17 cellular contexts compared by ENCODE assay signal in the genomic region with DNA sequence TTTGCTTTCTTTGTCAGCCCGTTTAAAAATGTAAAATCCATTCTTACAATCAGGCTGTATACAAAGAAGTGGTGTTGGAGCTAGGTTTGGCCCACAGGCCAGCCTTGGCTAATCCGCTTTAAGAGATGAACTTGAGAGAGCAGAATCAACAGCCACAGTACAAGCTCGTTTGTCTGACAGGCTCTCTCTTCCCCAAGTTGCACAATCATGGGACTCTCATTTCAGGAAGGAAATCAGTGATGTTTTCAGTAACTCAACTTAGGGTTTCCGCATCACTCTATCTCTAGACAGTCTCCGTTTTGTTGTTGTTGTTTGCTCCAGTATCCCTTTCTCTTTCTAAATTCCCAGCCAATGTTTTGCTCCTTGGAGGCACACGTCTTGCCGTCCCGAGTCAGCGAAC.
DNase-seq lines count a peak whose midpoint lies in the region; TF ChIP-seq lines count a peak whose summit lies in the region.
"Had no signal": no experiment of that assay in that cellular context is flagged by ENCODE, and none has a peak within 500 bp of the region (broad histone marks: within the 10 kb centered on the region; RNA-seq: fewer than 3 reads in every experiment).

No MANE protein-coding gene starts in this region.

- H3K27ac ChIP-seq in BLaER1 treated with 17β-estradiol and CSF1 and Interleukin-3, amounts not matched to agents 10 nM and 100 nM, result peak overlapping the region in 8 of 11 experiments; percentile 20 to 79 (median 64); a peak in 14 of 22 replicates
- H3K27ac ChIP-seq in mesendoderm (ENCODE audit: low read depth, low read length), result no peak overlapping the region
- no peak overlapping the region for H3K27ac ChIP-seq in OCI-LY7 (ENCODE audit: low read depth, low read length, poor library complexity, severe bottlenecking)
- H3K27ac ChIP-seq: 22Rv1, A549 had no signal

- H3K36me3 ChIP-seq in BLaER1 treated with 17β-estradiol and CSF1 and Interleukin-3, amounts not matched to agents 10 nM and 100 nM, result no peaks in the 10 kb centered on the region
- H3K36me3 ChIP-seq in mesendoderm (ENCODE audit: control insufficient read depth, insufficient read depth, low read length) (no peaks in the 10 kb centered on the region), OCI-LY7 (ENCODE audit: insufficient read depth, low read length) (no peaks in the 10 kb centered on the region)

- no peak overlapping the region for H3K4me3 ChIP-seq in BLaER1 treated with 17β-estradiol and CSF1 and Interleukin-3, amounts not matched to agents 10 nM and 100 nM
- H3K4me3 ChIP-seq in NB4 (ENCODE audit: low read depth, low read length) (no peak overlapping the region), mesendoderm (ENCODE audit: low read length) (no peak overlapping the region), OCI-LY7 (ENCODE audit: low read depth, low read length, poor library complexity, severe bottlenecking) (no peak overlapping the region)
- H3K4me3 ChIP-seq: A549, GM12878 had no signal

- peak overlapping the region in 3 of 11 experiments; percentile 16 to 34 (median 29); a peak in 3 of 22 replicates for H3K9ac ChIP-seq in BLaER1 treated with 17β-estradiol and CSF1 and Interleukin-3, amounts not matched to agents 10 nM and 100 nM
- H3K9ac ChIP-seq in mesendoderm (ENCODE audit: low read length), result no peak overlapping the region

- no peaks in the 10 kb centered on the region for H3K27me3 ChIP-seq in BLaER1 treated with 17β-estradiol and CSF1 and Interleukin-3, amounts not matched to agents 10 nM and 100 nM
- H3K27me3 ChIP-seq in mesendoderm (ENCODE audit: insufficient read depth, low read length, poor library complexity), result no peaks in the 10 kb centered on the region

- H2BK15ac ChIP-seq in mesendoderm (replicated peaks; ENCODE audit: low read depth), result no peak overlapping the region

- no peaks in the 10 kb centered on the region for H3K79me1 ChIP-seq in mesendoderm (ENCODE audit: low read length)

- no peak overlapping the region for H3K4ac ChIP-seq in mesendoderm (ENCODE audit: low read depth, low read length)

- CTCF ChIA-PET in OCI-LY7 (lab: Charles Lee; ENCODE audit: unreplicated experiment), result no interaction called here

- peaks cover 0 to 35% (median 16%) of the 10 kb centered on the region in 10 experiments; a peak in 15 of 20 replicates for H3K4me1 ChIP-seq in BLaER1 treated with 17β-estradiol and CSF1 and Interleukin-3, amounts not matched to agents 10 nM and 100 nM
- H3K4me1 ChIP-seq in mesendoderm (ENCODE audit: control insufficient read depth, low read depth, low read length) (no peaks in the 10 kb centered on the region), OCI-LY7 (ENCODE audit: insufficient read depth, low read length, poor library complexity, severe bottlenecking) (no peaks in the 10 kb centered on the region)
- H3K4me1 ChIP-seq: A549 had no signal

- H4K20me1 ChIP-seq in BLaER1 treated with 17β-estradiol and CSF1 and Interleukin-3, amounts not matched to agents 10 nM and 100 nM, result no peaks in the 10 kb centered on the region
- no peaks in the 10 kb centered on the region for H4K20me1 ChIP-seq in OCI-LY7 (ENCODE audit: insufficient read depth, low read length)

- H3K18ac ChIP-seq in mesendoderm (ENCODE audit: low read length), result no peak overlapping the region

- POLR2A ChIA-PET in OCI-LY7 (lab: Charles Lee), result no interaction called here

- DNase-seq in DMS153 (lab: John Stamatoyannopoulos, UW) (peak; percentile 3), DMS153 treated with DMSO at 0.1 percent for 48 hours (lab: John Stamatoyannopoulos, UW; ENCODE audit: unreplicated experiment) (no peak), NB4 (ENCODE audit: low read depth) (peak; percentile 9), mesendoderm (peak; percentile 10), GM20000 (ENCODE audit: low spot score) (no peak), NCI-H187 treated with DMSO at 0.1 percent for 48 hours (lab: John Stamatoyannopoulos, UW) (no peak), OCI-LY7 (ENCODE audit: low spot score) (no peak)
- DNase-seq: AML-193; CD4-positive, alpha-beta memory T cell; DMS53; DND-41; EL; H9 had no signal

- no peak overlapping the region for H2BK5ac ChIP-seq in mesendoderm (ENCODE audit: low read length)

- no peak overlapping the region for H3K23ac ChIP-seq in mesendoderm (ENCODE audit: low read length)

- WGBS in mesendoderm (ENCODE audit: extremely low coverage, insufficient coverage, low lambda C conversion rate), result no CpG with 5 or more reads among the region's 9 CpGs

- intact Hi-C loops in OCI-LY7 (cut with micrococcal nuclease; ENCODE audit: unreplicated experiment), result no loop called here

- no peak overlapping the region for H2BK120ac ChIP-seq in mesendoderm (ENCODE audit: low read depth, low read length)

- H2AK5ac ChIP-seq in mesendoderm (ENCODE audit: low read length), result no peak overlapping the region

- H3K9me3 ChIP-seq in BLaER1 treated with 17β-estradiol and CSF1 and Interleukin-3, amounts not matched to agents 10 nM and 100 nM (replicated peaks in 1 of 11), result peaks cover 0 to 15% (median 0%) of the 10 kb centered on the region in 11 experiments; a peak in 4 of 22 replicates
- no peaks in the 10 kb centered on the region for H3K9me3 ChIP-seq in OCI-LY7 (ENCODE audit: low read length)
- H3K9me3 ChIP-seq: A549 had no signal

- TF ChIP-seq POLR2A in NB4 (IDR thresholded peaks at IDR 0.05; ENCODE audit: extremely low read depth, insufficient read length), result no peak

- H3K9me2 ChIP-seq in OCI-LY7 (ENCODE audit: insufficient read depth, low read length), result no peaks in the 10 kb centered on the region

- peak overlapping the region in 10 of 11 experiments; percentile 22 to 76 (median 58); a peak in 18 of 22 replicates for H3K4me2 ChIP-seq in BLaER1 treated with 17β-estradiol and CSF1 and Interleukin-3, amounts not matched to agents 10 nM and 100 nM
- H3K4me2 ChIP-seq in mesendoderm (ENCODE audit: low read length), result no peak overlapping the region
- no peak overlapping the region for H3K4me2 ChIP-seq in OCI-LY7 (ENCODE audit: low read length)
- H3K4me2 ChIP-seq: A549 had no signal

- H3K79me2 ChIP-seq in mesendoderm (ENCODE audit: control insufficient read depth, insufficient read depth, low read length), result no peaks in the 10 kb centered on the region
- no peaks in the 10 kb centered on the region for H3K79me2 ChIP-seq in OCI-LY7 (ENCODE audit: insufficient read depth, low read depth, low read length)

- TF ChIP-seq CTCF in NB4 (IDR thresholded peaks at IDR 0.05; ENCODE audit: low read depth, low read length), result no peak
- TF ChIP-seq CTCF in GM20000 (IDR thresholded peaks at IDR 0.05; ENCODE audit: extremely low read depth, missing control alignments), result no peak
- no peak for TF ChIP-seq CTCF in OCI-LY7 (conservative IDR thresholded peaks at IDR 0.05; ENCODE audit: low read length)

- H4K5ac ChIP-seq in mesendoderm (ENCODE audit: low read length), result no peak overlapping the region

- no peak overlapping the region for H4K8ac ChIP-seq in mesendoderm (ENCODE audit: low read depth, low read length)

- H3K56ac ChIP-seq in mesendoderm (ENCODE audit: low read length), result no peak overlapping the region

- BruUV-seq in OCI-LY7 (replicated peaks; lab: Mats Ljungman, UMichigan), result no TSS peak

- no peak overlapping the region for H2AFZ ChIP-seq in OCI-LY7 (ENCODE audit: low read length)

Comparison
In these comparisons a context has a peak if more than half of its experiments do, and no peak if none do; other contexts are left out.
1. DNase-seq: peak in DMS153 (single experiment), NB4 (single experiment) and mesendoderm (single experiment); none in DMS153 treated with DMSO at 0.1 percent for 48 hours (single experiment), GM20000 (single experiment), NCI-H187 treated with DMSO at 0.1 percent for 48 hours (single experiment) and OCI-LY7 (single experiment).
2. H3K27ac ChIP-seq: peak in BLaER1 treated with 17β-estradiol and CSF1 and Interleukin-3, amounts not matched to agents 10 nM and 100 nM (8 of 11); none in mesendoderm (single experiment) and OCI-LY7 (single experiment).
3. H3K4me2 ChIP-seq: peak in BLaER1 treated with 17β-estradiol and CSF1 and Interleukin-3, amounts not matched to agents 10 nM and 100 nM (10 of 11); none in mesendoderm (single experiment) and OCI-LY7 (single experiment).